13 cellular contexts compared by ENCODE assay signal in the genomic region with DNA sequence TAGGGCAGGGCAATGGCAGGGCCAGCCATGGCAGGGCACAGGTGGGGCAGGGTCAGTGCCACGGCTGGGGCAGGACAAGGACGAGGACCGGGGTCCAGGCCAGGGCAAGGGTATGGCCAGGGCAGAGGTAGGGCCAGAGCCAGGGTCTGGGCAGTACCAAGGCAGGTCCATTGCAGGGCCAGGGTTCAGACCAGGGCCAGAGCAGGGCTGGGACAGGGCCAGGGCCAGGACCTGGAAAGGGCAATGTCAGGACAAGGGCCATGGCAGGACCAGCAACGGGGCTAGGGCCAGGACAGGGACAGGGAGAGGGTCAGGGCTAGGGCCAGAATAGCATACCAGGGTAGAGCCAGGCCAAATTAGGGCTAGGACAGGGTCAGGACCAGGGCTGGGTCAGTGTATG. TPM values are rescaled to one million over a fixed set of nuclear protein-coding genes. Genes with fewer than 3 reads are reported as not detected.
"Had no signal": no experiment of that assay in that cellular context is flagged by ENCODE, and none has a peak within 500 bp of the region (broad histone marks: within the 10 kb centered on the region; RNA-seq: fewer than 3 reads in every experiment).

No MANE protein-coding gene starts in this region.

RNA-seq across cellular contexts. Expression of a gene that starts 47.8 kb away (rescaled TPM):
- total RNA-seq: activated B cell treated with CpG ODN at 0.5 μM for 24 hours; activated CD4-positive, alpha-beta memory T cell treated with anti-CD3 and anti-CD28 coated beads for 36 hours; activated CD4-positive, alpha-beta memory T cell treated with anti-CD3 and anti-CD28 coated beads, Interleukin-2, amount 10 ng/mL, durations not matched to agents 7 days and 5 days; activated CD4-positive, alpha-beta T cell treated with anti-CD3 and anti-CD28 coated beads, Interleukin-2, amount 10 ng/mL, durations not matched to agents 24 days and 14 days; activated CD4-positive, alpha-beta T cell treated with anti-CD3 and anti-CD28 coated beads, Interleukin-2, amount 10 ng/mL, durations not matched to agents 7 days and 5 days; activated CD8-positive, alpha-beta memory T cell treated with anti-CD3 and anti-CD28 coated beads for 36 hours; activated CD8-positive, alpha-beta memory T cell treated with anti-CD3 and anti-CD28 coated beads, Interleukin-2, amount 10 ng/mL, durations not matched to agents 7 days and 5 days; activated CD8-positive, alpha-beta T cell treated with anti-CD3 and anti-CD28 coated beads for 36 hours; activated CD8-positive, alpha-beta T cell treated with anti-CD3 and anti-CD28 coated beads, Interleukin-2, amount 10 ng/mL, durations not matched to agents 7 days and 5 days; T-helper 1 cell treated with Interleukin-12 subunit alpha and Interleukin-12 subunit beta and Interleukin-4 antibody, amounts not matched to agents 30 ng/mL and 1 ng/mL, for 36 hours; T-helper 17 cell; T-helper 2 cell treated with Interferon-gamma antibody and Interleukin-4, amounts not matched to agents 100 ng/mL and 5 ng/mL, for 36 hours; WTC11 had no signal
